ENCODE assay signal across 1 cellular context in the genomic region with DNA sequence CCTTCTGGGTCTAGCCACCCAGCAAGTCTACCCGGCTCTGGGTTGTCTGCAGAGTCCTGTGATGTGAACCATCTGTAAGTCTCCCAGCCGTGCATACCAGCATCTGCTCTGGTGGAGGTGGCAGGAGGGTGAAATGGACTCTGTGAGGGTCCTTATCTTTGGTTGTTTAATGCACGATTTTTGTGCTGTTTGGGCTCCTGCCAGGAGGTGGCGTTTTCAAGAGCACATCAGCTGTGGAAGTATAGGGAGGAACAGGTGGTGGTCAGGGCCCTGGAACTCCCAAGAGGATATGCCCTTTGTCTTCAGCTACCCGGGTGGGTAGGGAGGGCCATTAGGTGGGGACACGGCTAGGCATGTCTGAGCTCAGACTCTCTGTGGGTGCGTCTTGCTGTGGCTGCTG.
A peak's percentile ranks its signal among the peaks of the same experiment; 100 is the strongest.
TF ChIP-seq lines count a peak whose summit lies in the region.

No MANE protein-coding gene starts in this region.

TF ChIP-seq in HepG2, 621 proteins besides CTCF, POLR2A, EP300 and RAD21 (continued from another document):
- TF ChIP-seq ZNF768 (CRISPR knock-in tag; IDR thresholded peaks at IDR 0.05) (no peak), ZNF572 (CRISPR knock-in tag; IDR thresholded peaks at IDR 0.05) (no peak), STAG1 (CRISPR knock-in tag; IDR thresholded peaks at IDR 0.05) (peak; percentile 46), FOXK1 (CRISPR knock-in tag; IDR thresholded peaks at IDR 0.05; ENCODE audit: borderline replicate concordance, low read depth) (no peak), PHF21A (CRISPR knock-in tag; IDR thresholded peaks at IDR 0.05) (no peak), SMC3 (IDR thresholded peaks at IDR 0.05; ENCODE audit: low read length) (peak; percentile 55; the same call in 1 of the 2 replicates)
- TF ChIP-seq, protein P1, sequence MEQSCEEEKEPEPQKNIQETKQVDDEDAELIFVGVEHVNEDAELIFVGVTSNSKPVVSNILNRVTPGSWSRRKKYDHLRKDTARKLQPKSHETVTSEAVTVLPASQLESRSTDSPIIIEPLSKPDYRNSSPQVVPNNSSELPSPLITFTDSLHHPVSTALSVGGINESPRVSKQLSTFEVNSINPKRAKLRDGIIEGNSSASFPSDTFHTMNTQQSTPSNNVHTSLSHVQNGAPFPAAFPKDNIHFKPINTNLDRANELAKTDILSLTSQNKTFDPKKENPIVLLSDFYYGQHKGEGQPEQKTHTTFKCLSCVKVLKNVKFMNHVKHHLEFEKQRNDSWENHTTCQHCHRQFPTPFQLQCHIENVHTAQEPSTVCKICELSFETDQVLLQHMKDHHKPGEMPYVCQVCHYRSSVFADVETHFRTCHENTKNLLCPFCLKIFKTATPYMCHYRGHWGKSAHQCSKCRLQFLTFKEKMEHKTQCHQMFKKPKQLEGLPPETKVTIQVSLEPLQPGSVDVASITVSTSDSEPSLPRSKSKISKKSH (CRISPR knock-in tag; IDR thresholded peaks at IDR 0.05; ENCODE audit: borderline replicate concordance): no peak
- TF ChIP-seq, protein P2, sequence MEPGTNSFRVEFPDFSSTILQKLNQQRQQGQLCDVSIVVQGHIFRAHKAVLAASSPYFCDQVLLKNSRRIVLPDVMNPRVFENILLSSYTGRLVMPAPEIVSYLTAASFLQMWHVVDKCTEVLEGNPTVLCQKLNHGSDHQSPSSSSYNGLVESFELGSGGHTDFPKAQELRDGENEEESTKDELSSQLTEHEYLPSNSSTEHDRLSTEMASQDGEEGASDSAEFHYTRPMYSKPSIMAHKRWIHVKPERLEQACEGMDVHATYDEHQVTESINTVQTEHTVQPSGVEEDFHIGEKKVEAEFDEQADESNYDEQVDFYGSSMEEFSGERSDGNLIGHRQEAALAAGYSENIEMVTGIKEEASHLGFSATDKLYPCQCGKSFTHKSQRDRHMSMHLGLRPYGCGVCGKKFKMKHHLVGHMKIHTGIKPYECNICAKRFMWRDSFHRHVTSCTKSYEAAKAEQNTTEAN (CRISPR knock-in tag; conservative IDR thresholded peaks at IDR 0.05): no peak
- TF ChIP-seq, protein P3, sequence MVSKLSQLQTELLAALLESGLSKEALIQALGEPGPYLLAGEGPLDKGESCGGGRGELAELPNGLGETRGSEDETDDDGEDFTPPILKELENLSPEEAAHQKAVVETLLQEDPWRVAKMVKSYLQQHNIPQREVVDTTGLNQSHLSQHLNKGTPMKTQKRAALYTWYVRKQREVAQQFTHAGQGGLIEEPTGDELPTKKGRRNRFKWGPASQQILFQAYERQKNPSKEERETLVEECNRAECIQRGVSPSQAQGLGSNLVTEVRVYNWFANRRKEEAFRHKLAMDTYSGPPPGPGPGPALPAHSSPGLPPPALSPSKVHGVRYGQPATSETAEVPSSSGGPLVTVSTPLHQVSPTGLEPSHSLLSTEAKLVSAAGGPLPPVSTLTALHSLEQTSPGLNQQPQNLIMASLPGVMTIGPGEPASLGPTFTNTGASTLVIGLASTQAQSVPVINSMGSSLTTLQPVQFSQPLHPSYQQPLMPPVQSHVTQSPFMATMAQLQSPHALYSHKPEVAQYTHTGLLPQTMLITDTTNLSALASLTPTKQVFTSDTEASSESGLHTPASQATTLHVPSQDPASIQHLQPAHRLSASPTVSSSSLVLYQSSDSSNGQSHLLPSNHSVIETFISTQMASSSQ (IDR thresholded peaks at IDR 0.05; ENCODE audit: low read depth): no peak
- TF ChIP-seq, protein P3 (CRISPR knock-in tag; IDR thresholded peaks at IDR 0.05; ENCODE audit: borderline replicate concordance): no peak
